ENCODE assay signal across 16 cellular contexts in genomic region chr14:78092040-78092439, GRCh38.
DNase-seq lines count a peak whose midpoint lies in the region; ATAC-seq, FAIRE-seq and TF ChIP-seq lines count a peak whose summit lies in the region.
"Had no signal": no experiment of that assay in that cellular context is flagged by ENCODE, and none has a peak within 500 bp of the region (broad histone marks: within the 10 kb centered on the region; RNA-seq: fewer than 3 reads in every experiment).

No MANE protein-coding gene starts in this region.

- peaks cover 24% of the 10 kb centered on the region for H3K4me1 Mint-ChIP-seq in nephron progenitor cell
- no peaks in the 10 kb centered on the region for H3K4me1 Mint-ChIP-seq in progenitor cell of endocrine pancreas (ENCODE audit: low read depth)
- no peaks in the 10 kb centered on the region for H3K4me1 Mint-ChIP-seq in activated naive CD8-positive, alpha-beta T cell treated with anti-CD3 and anti-CD28 coated beads, Interleukin-2, amount 50 U/mL, for 24 hours
- H3K4me1 Mint-ChIP-seq in glutamatergic neuron (ENCODE audit: low read depth, unreplicated experiment): no peaks in the 10 kb centered on the region
- no peaks in the 10 kb centered on the region for H3K4me1 Mint-ChIP-seq in activated CD4-positive, alpha-beta memory T cell treated with anti-CD3 and anti-CD28 coated beads for 36 hours (ENCODE audit: low read depth)
- H3K4me1 Mint-ChIP-seq: B cell had no signal

- no peak for DNase-seq in A549 (ENCODE audit: low read depth in 1 of 2, low spot score in 1 of 2)
- peak; percentile 28 for DNase-seq in NCI-H69 (lab: John Stamatoyannopoulos, UW)
- DNase-seq in nephron progenitor cell: no peak
- DNase-seq in progenitor cell of endocrine pancreas (ENCODE audit: low spot score, unreplicated experiment): no peak
- no peak for DNase-seq in activated naive CD8-positive, alpha-beta T cell treated with anti-CD3 and anti-CD28 coated beads, Interleukin-2, amount 50 U/mL, for 24 hours
- no peak for DNase-seq in glutamatergic neuron
- no peak for DNase-seq in activated CD4-positive, alpha-beta memory T cell treated with anti-CD3 and anti-CD28 coated beads for 36 hours
- DNase-seq: 8988T; Calu3; CD8-positive, alpha-beta T cell; DMS79 treated with DMSO at 0.1 percent for 48 hours had no signal

- H3K4me3 Mint-ChIP-seq in nephron progenitor cell (no peak overlapping the region), progenitor cell of endocrine pancreas (ENCODE audit: low read depth) (no peak overlapping the region), glutamatergic neuron (ENCODE audit: unreplicated experiment) (no peak overlapping the region)
- no peak overlapping the region for H3K4me3 Mint-ChIP-seq in activated naive CD8-positive, alpha-beta T cell treated with anti-CD3 and anti-CD28 coated beads, Interleukin-2, amount 50 U/mL, for 24 hours
- H3K4me3 Mint-ChIP-seq in activated CD4-positive, alpha-beta memory T cell treated with anti-CD3 and anti-CD28 coated beads for 36 hours: no peak overlapping the region
- H3K4me3 Mint-ChIP-seq: B cell; CD8-positive, alpha-beta T cell had no signal

- ATAC-seq in A549: no peak; a peak in 1 of 6 replicates
- ATAC-seq in activated naive CD8-positive, alpha-beta T cell treated with anti-CD3 and anti-CD28 coated beads, Interleukin-2, amount 50 U/mL, for 24 hours: no peak
- ATAC-seq: CD8-positive, alpha-beta T cell; GM12878 had no signal

- H3K27me3 Mint-ChIP-seq in nephron progenitor cell (ENCODE audit: low read depth, poor library complexity) (no peaks in the 10 kb centered on the region), progenitor cell of endocrine pancreas (peaks cover 36% of the 10 kb centered on the region), glutamatergic neuron (ENCODE audit: unreplicated experiment) (peaks cover 2% of the 10 kb centered on the region)
- H3K27me3 Mint-ChIP-seq in activated naive CD8-positive, alpha-beta T cell treated with anti-CD3 and anti-CD28 coated beads, Interleukin-2, amount 50 U/mL, for 24 hours: no peaks in the 10 kb centered on the region
- H3K27me3 Mint-ChIP-seq in activated CD4-positive, alpha-beta memory T cell treated with anti-CD3 and anti-CD28 coated beads for 36 hours: no peaks in the 10 kb centered on the region

- no peaks in the 10 kb centered on the region for H3K9me3 ChIP-seq in A549
- H3K9me3 ChIP-seq: HAP-1 had no signal

- POLR2A ChIA-PET in A549 (lab: Yijun Ruan, JAX): no interaction called here
- POLR2A ChIA-PET in activated CD4-positive, alpha-beta memory T cell treated with anti-CD3 and anti-CD28 coated beads for 36 hours (lab: Charles Lee): no interaction called here

- no peak for TF ChIP-seq CTCF in A549 (IDR thresholded peaks at IDR 0.05)
- no peak for TF ChIP-seq CTCF in nephron progenitor cell (IDR thresholded peaks at IDR 0.05)
- no peak for TF ChIP-seq CTCF in progenitor cell of endocrine pancreas (IDR thresholded peaks at IDR 0.05; ENCODE audit: unreplicated experiment)
- TF ChIP-seq CTCF in glutamatergic neuron (IDR thresholded peaks at IDR 0.05; ENCODE audit: partially characterized antibody, unreplicated experiment): no peak

- no peak for FAIRE-seq in A549 (lab: Jason Lieb, UNC)
- FAIRE-seq: GM12878, H1 had no signal

- H3K4me2 ChIP-seq in A549: peak overlapping the region; percentile 37; the same call in 2 of the 3 replicates
- H3K4me2 ChIP-seq: BLaER1 treated with 17β-estradiol and CSF1 and Interleukin-3, amounts not matched to agents 10 nM and 100 nM had no signal

- no peak overlapping the region for H3K4me3 ChIP-seq in A549
- H3K4me3 ChIP-seq: BLaER1 treated with 17β-estradiol and CSF1 and Interleukin-3, amounts not matched to agents 10 nM and 100 nM; GM12878; HAP-1 had no signal

- TF ChIP-seq POLR2A in A549 (IDR thresholded peaks at IDR 0.05; ENCODE audit: low read length): no peak

- H3K36me3 Mint-ChIP-seq in nephron progenitor cell (ENCODE audit: low read depth) (no peaks in the 10 kb centered on the region), progenitor cell of endocrine pancreas (ENCODE audit: insufficient read depth) (no peaks in the 10 kb centered on the region), glutamatergic neuron (ENCODE audit: unreplicated experiment) (no peaks in the 10 kb centered on the region)
- no peaks in the 10 kb centered on the region for H3K36me3 Mint-ChIP-seq in activated naive CD8-positive, alpha-beta T cell treated with anti-CD3 and anti-CD28 coated beads, Interleukin-2, amount 50 U/mL, for 24 hours (ENCODE audit: low read depth)
- no peaks in the 10 kb centered on the region for H3K36me3 Mint-ChIP-seq in activated CD4-positive, alpha-beta memory T cell treated with anti-CD3 and anti-CD28 coated beads for 36 hours
- H3K36me3 Mint-ChIP-seq: CD8-positive, alpha-beta T cell had no signal

- no peak overlapping the region for H3K27ac ChIP-seq in A549
- H3K27ac ChIP-seq: BLaER1 treated with 17β-estradiol and CSF1 and Interleukin-3, amounts not matched to agents 10 nM and 100 nM had no signal

- no peak for TF ChIP-seq RAD21 in A549 (conservative IDR thresholded peaks at IDR 0.05 in 1 of 2, IDR thresholded peaks at IDR 0.05 in 1 of 2)

- CTCF ChIA-PET in A549 (lab: Yijun Ruan, JAX): no interaction called here
- CTCF ChIA-PET in activated CD4-positive, alpha-beta memory T cell treated with anti-CD3 and anti-CD28 coated beads for 36 hours (lab: Charles Lee): no interaction called here

- H3K9me3 Mint-ChIP-seq in nephron progenitor cell: no peaks in the 10 kb centered on the region
- H3K9me3 Mint-ChIP-seq in progenitor cell of endocrine pancreas (ENCODE audit: low read depth): no peaks in the 10 kb centered on the region
- H3K9me3 Mint-ChIP-seq in activated naive CD8-positive, alpha-beta T cell treated with anti-CD3 and anti-CD28 coated beads, Interleukin-2, amount 50 U/mL, for 24 hours: no peaks in the 10 kb centered on the region
- no peaks in the 10 kb centered on the region for H3K9me3 Mint-ChIP-seq in glutamatergic neuron (ENCODE audit: unreplicated experiment)
- H3K9me3 Mint-ChIP-seq in activated CD4-positive, alpha-beta memory T cell treated with anti-CD3 and anti-CD28 coated beads for 36 hours: no peaks in the 10 kb centered on the region
- H3K9me3 Mint-ChIP-seq: CD8-positive, alpha-beta T cell had no signal

- peaks cover 5% of the 10 kb centered on the region; the same call in 1 of the 3 replicates for H3K4me1 ChIP-seq in A549
- H3K4me1 ChIP-seq: HAP-1 had no signal

- H3K27ac Mint-ChIP-seq in nephron progenitor cell (peak overlapping the region; percentile 70), progenitor cell of endocrine pancreas (peak overlapping the region; percentile 33), glutamatergic neuron (ENCODE audit: unreplicated experiment) (no peak overlapping the region)
- H3K27ac Mint-ChIP-seq in activated naive CD8-positive, alpha-beta T cell treated with anti-CD3 and anti-CD28 coated beads, Interleukin-2, amount 50 U/mL, for 24 hours: no peak overlapping the region
- H3K27ac Mint-ChIP-seq in activated CD4-positive, alpha-beta memory T cell treated with anti-CD3 and anti-CD28 coated beads for 36 hours: no peak overlapping the region
- H3K27ac Mint-ChIP-seq: B cell; CD8-positive, alpha-beta T cell had no signal

- WGBS in A549 (ENCODE audit: missing lambda C conversion rate): 23% methylated on average over 7 of the region's 7 CpGs

- intact Hi-C loops in activated CD4-positive, alpha-beta memory T cell treated with anti-CD3 and anti-CD28 coated beads for 36 hours (cut with micrococcal nuclease): no loop called here

- TF ChIP-seq EP300 in A549 (IDR thresholded peaks at IDR 0.05): no peak

TF ChIP-seq in A549, 52 proteins besides CTCF, POLR2A, EP300 and RAD21 (continues in another document):
- TF ChIP-seq ZNF302 (CRISPR knock-in tag; IDR thresholded peaks at IDR 0.05) (no peak), GATA3 (IDR thresholded peaks at IDR 0.05; ENCODE audit: borderline replicate concordance) (no peak), PHF8 (IDR thresholded peaks at IDR 0.05; ENCODE audit: borderline replicate concordance, low read depth) (no peak), ELK1 (IDR thresholded peaks at IDR 0.05; ENCODE audit: low read depth, low read length) (no peak), HOXA7 (CRISPR knock-in tag; IDR thresholded peaks at IDR 0.05) (no peak), FOSL2 (IDR thresholded peaks at IDR 0.05) (no peak), FOSL2 (CRISPR knock-in tag; IDR thresholded peaks at IDR 0.05) (no peak), HES2 (IDR thresholded peaks at IDR 0.05) (no peak), BCL3 (IDR thresholded peaks at IDR 0.05) (no peak), CHD2 (IDR thresholded peaks at IDR 0.05; ENCODE audit: low read length, partially characterized antibody) (no peak)
- TF ChIP-seq, protein P1, sequence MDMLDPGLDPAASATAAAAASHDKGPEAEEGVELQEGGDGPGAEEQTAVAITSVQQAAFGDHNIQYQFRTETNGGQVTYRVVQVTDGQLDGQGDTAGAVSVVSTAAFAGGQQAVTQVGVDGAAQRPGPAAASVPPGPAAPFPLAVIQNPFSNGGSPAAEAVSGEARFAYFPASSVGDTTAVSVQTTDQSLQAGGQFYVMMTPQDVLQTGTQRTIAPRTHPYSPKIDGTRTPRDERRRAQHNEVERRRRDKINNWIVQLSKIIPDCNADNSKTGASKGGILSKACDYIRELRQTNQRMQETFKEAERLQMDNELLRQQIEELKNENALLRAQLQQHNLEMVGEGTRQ (IDR thresholded peaks at IDR 0.05): no peak

Comparison
In these comparisons a context has a peak if more than half of its experiments do, and no peak if none do; other contexts are left out.
1. H3K27ac Mint-ChIP-seq: peak in nephron progenitor cell (single experiment) and progenitor cell of endocrine pancreas (single experiment); none in activated naive CD8-positive, alpha-beta T cell treated with anti-CD3 and anti-CD28 coated beads, Interleukin-2, amount 50 U/mL, for 24 hours (single experiment), glutamatergic neuron (single experiment) and activated CD4-positive, alpha-beta memory T cell treated with anti-CD3 and anti-CD28 coated beads for 36 hours (single experiment).